ENCODE assay signal across 31 cellular contexts in genomic region chr10:72545511-72545910, GRCh38.
"Had no signal": no experiment of that assay in that cellular context is flagged by ENCODE, and none has a peak within 500 bp of the region (broad histone marks: within the 10 kb centered on the region; RNA-seq: fewer than 3 reads in every experiment).

No MANE protein-coding gene starts in this region.

- H3K4me2 ChIP-seq: smooth muscle cell had no signal

- DNase-seq: activated CD4-positive, alpha-beta memory T cell treated with anti-CD3 and anti-CD28 coated beads for 36 hours; activated CD4-positive, alpha-beta T cell treated with anti-CD3 and anti-CD28 coated beads, Interleukin-2, amount 10 ng/mL, durations not matched to agents 24 days and 14 days; activated naive CD4-positive, alpha-beta T cell treated with anti-CD3 and anti-CD28 coated beads for 36 hours; activated naive CD8-positive, alpha-beta T cell treated with anti-CD3 and anti-CD28 coated beads for 36 hours; activated T-cell treated with anti-CD3 and anti-CD28 coated beads, Interleukin-2, amount 50 U/mL, for 48 hours; adrenal gland; cerebellar nuclear complex; dorsolateral prefrontal cortex; effector memory CD8-positive, alpha-beta T cell; foreskin keratinocyte; heart left ventricle; left lung; lower lobe of right lung; mesenchymal stem cell; mucosa of descending colon; occipital lobe; psoas muscle; stimulated activated CD4-positive, alpha-beta T cell treated with anti-CD3 and anti-CD28 coated beads, Interleukin-1b, Interleukin-23, amount 100 ng/mL, for 48 hours; stimulated activated CD4-positive, alpha-beta T cell treated with anti-CD3 and anti-CD28 coated beads, Interleukin-4, amount 100 ng/mL, for 4 hours; stimulated activated CD8-positive, alpha-beta memory T cell treated with anti-CD3 and anti-CD28 coated beads, Interleukin-4, amount 100 ng/mL, for 48 hours; stomach; thyroid gland had no signal

- ATAC-seq: activated CD4-positive, CD25-positive, alpha-beta regulatory T cell treated with anti-CD3 and anti-CD28 coated beads, Interleukin-2, amount 50 U/mL, for 24 hours; effector memory CD8-positive, alpha-beta T cell; foreskin keratinocyte; heart left ventricle; left lung; lower lobe of right lung; mucosa of descending colon; psoas muscle; stimulated activated memory B cell treated with anti-CD40 and anti-IgM and Interleukin-4, amounts not matched to agents 10 μg/mL and 1 μg/mL and 100 μg/mL, for 72 hours had no signal

- H3K27ac ChIP-seq: adrenal gland, ascending aorta, cardiac muscle cell, coronary artery, foreskin keratinocyte, heart left ventricle, left lung, lower lobe of right lung, parathyroid adenoma, psoas muscle, stomach, thyroid gland, VCaP had no signal

- H3K27ac Mint-ChIP-seq: activated CD4-positive, alpha-beta memory T cell treated with anti-CD3 and anti-CD28 coated beads for 36 hours; activated CD4-positive, alpha-beta T cell treated with anti-CD3 and anti-CD28 coated beads, Interleukin-2, amount 10 ng/mL, durations not matched to agents 24 days and 14 days; activated naive CD4-positive, alpha-beta T cell treated with anti-CD3 and anti-CD28 coated beads for 36 hours; activated naive CD8-positive, alpha-beta T cell treated with anti-CD3 and anti-CD28 coated beads for 36 hours; stimulated activated memory B cell treated with anti-CD40 and anti-IgM and Interleukin-4, amounts not matched to agents 10 μg/mL and 1 μg/mL and 100 μg/mL, for 72 hours had no signal

- H3K9ac ChIP-seq: parathyroid adenoma had no signal

- H3K4me1 ChIP-seq: adrenal gland, foreskin keratinocyte, left lung, lower lobe of right lung, parathyroid adenoma, thyroid gland had no signal

- H3K4me1 Mint-ChIP-seq: activated CD4-positive, alpha-beta T cell treated with anti-CD3 and anti-CD28 coated beads, Interleukin-2, amount 10 ng/mL, durations not matched to agents 24 days and 14 days; brain; stimulated activated memory B cell treated with anti-CD40 and anti-IgM and Interleukin-4, amounts not matched to agents 10 μg/mL and 1 μg/mL and 100 μg/mL, for 72 hours had no signal

- H3K27me3 Mint-ChIP-seq: activated CD4-positive, alpha-beta memory T cell treated with anti-CD3 and anti-CD28 coated beads for 36 hours; activated CD4-positive, alpha-beta T cell treated with anti-CD3 and anti-CD28 coated beads, Interleukin-2, amount 10 ng/mL, durations not matched to agents 24 days and 14 days; activated naive CD8-positive, alpha-beta T cell treated with anti-CD3 and anti-CD28 coated beads for 36 hours; brain; effector memory CD8-positive, alpha-beta T cell; stimulated activated memory B cell treated with anti-CD40 and anti-IgM and Interleukin-4, amounts not matched to agents 10 μg/mL and 1 μg/mL and 100 μg/mL, for 72 hours had no signal

- H3K4me3 Mint-ChIP-seq: activated CD4-positive, alpha-beta memory T cell treated with anti-CD3 and anti-CD28 coated beads for 36 hours; activated CD4-positive, alpha-beta T cell treated with anti-CD3 and anti-CD28 coated beads, Interleukin-2, amount 10 ng/mL, durations not matched to agents 24 days and 14 days; activated naive CD4-positive, alpha-beta T cell treated with anti-CD3 and anti-CD28 coated beads for 36 hours; activated naive CD8-positive, alpha-beta T cell treated with anti-CD3 and anti-CD28 coated beads for 36 hours; brain; effector memory CD8-positive, alpha-beta T cell; stimulated activated memory B cell treated with anti-CD40 and anti-IgM and Interleukin-4, amounts not matched to agents 10 μg/mL and 1 μg/mL and 100 μg/mL, for 72 hours had no signal

- H2AFZ ChIP-seq: parathyroid adenoma had no signal

- H3K27me3 ChIP-seq: adrenal gland, ascending aorta, cardiac muscle cell, dorsolateral prefrontal cortex, foreskin keratinocyte, heart left ventricle, left lung, stomach, thyroid gland had no signal

- H3K9me3 ChIP-seq: ascending aorta, thyroid gland had no signal

- H3K4me3 ChIP-seq: adrenal gland, ascending aorta, cardiac muscle cell, coronary artery, dorsolateral prefrontal cortex, heart left ventricle, left lung, lower lobe of right lung, mucosa of descending colon, psoas muscle, smooth muscle cell, stomach, thyroid gland had no signal
